ENCODE assay signal across 6 cellular contexts in the genomic region with DNA sequence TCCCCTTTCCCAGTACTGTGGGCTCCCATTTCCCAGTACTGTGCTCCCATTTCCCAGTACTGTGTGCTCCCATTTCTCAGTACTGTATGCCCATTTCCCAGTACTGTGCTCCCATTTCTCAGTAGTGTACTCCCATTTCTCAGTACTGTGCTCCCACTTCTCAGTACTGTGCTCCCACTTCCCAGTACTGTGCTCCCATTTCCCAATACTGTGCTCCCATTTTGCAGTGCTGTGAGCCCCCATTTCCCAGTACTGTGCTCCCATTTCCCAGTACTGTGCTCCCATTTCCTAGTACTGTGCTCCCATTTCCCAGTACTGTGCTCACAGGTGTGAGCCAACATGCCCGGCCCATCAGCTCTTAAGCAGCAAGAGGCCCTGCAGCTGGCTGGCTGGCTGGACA. TPM values are rescaled to one million over a fixed set of nuclear protein-coding genes. Genes with fewer than 3 reads are reported as not detected.
"Had no signal": no experiment of that assay in that cellular context is flagged by ENCODE, and none has a peak within 500 bp of the region (broad histone marks: within the 10 kb centered on the region; RNA-seq: fewer than 3 reads in every experiment).

No MANE protein-coding gene starts in this region.

RNA-seq across cellular contexts. Expression of a gene that starts 11.3 kb away (rescaled TPM):
- total RNA-seq: endothelial cell of umbilical vein, epithelial cell of proximal tubule, fibroblast of villous mesenchyme, foreskin keratinocyte had no signal
- polyA plus RNA-seq: endothelial cell of umbilical vein, fibroblast of lung, foreskin keratinocyte, immature natural killer cell had no signal

RNA-seq across cellular contexts. Expression of a gene that starts 54.9 kb away (rescaled TPM):
- polyA plus RNA-seq: immature natural killer cell had no signal
